Comparison of ENCODE assay signal across 2 cellular contexts in the genomic region with DNA sequence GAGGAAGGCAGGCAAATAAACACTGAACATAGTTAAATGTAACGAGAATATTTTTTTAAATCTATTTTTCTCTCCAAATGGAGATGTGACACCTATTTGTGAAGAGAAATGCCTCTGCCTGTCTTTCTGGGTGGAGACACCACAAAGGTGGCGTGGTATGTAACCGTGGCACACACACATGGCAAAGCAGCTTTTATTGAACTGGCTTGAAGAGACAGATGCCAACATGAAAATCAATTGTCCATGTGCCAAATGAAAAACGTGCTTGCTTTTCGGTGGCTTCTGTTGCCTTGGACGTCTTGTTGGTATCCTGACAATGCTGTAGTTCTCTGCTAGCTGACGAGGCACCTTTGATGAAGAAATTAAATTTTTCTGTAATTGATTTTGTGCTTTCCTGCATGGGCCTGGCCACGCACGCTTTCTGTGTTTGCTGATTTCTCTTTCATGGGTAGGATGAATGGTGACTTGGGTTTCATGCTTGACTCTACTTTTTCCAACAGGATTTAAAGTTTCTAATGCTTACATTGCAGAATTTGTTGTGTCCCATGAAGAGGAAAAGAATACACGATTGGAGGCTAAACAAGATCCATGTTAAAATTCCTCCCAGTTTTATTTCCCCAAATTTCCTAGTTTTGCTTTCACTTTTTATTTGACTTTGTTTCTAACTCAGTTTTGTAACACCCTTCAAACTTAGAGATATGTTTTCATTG.
A peak's percentile ranks its signal among the peaks of the same experiment; 100 is the strongest.
TF ChIP-seq lines count a peak whose summit lies in the region.

No MANE protein-coding gene starts in this region.

TF ChIP-seq in IMR-90, 13 proteins besides CTCF, POLR2A, EP300 and RAD21:
- TF ChIP-seq RFX5 (IDR thresholded peaks at IDR 0.05; ENCODE audit: low read depth, low read length) (no peak), BHLHE40 (IDR thresholded peaks at IDR 0.05; ENCODE audit: low read depth, low read length) (no peak), CHD1 (IDR thresholded peaks at IDR 0.05; ENCODE audit: low read depth, low read length) (no peak), MAZ (IDR thresholded peaks at IDR 0.05; ENCODE audit: borderline replicate concordance, low read depth, low read length) (no peak), FOS (IDR thresholded peaks at IDR 0.05; ENCODE audit: low read depth, low read length) (no peak), NFE2L2 (IDR thresholded peaks at IDR 0.05; ENCODE audit: low read depth, low read length) (no peak), CEBPB (IDR thresholded peaks at IDR 0.05; ENCODE audit: low read depth, low read length) (no peak), MXI1 (IDR thresholded peaks at IDR 0.05; ENCODE audit: borderline replicate concordance, low read depth, low read length) (no peak), RCOR1 (IDR thresholded peaks at IDR 0.05; ENCODE audit: insufficient replicate concordance, low read length) (no peak), MAFK (IDR thresholded peaks at IDR 0.05; ENCODE audit: low read depth, low read length) (no peak)
- TF ChIP-seq, protein P1, sequence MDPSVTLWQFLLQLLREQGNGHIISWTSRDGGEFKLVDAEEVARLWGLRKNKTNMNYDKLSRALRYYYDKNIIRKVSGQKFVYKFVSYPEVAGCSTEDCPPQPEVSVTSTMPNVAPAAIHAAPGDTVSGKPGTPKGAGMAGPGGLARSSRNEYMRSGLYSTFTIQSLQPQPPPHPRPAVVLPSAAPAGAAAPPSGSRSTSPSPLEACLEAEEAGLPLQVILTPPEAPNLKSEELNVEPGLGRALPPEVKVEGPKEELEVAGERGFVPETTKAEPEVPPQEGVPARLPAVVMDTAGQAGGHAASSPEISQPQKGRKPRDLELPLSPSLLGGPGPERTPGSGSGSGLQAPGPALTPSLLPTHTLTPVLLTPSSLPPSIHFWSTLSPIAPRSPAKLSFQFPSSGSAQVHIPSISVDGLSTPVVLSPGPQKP (IDR thresholded peaks at IDR 0.05; ENCODE audit: borderline replicate concordance, low read depth, low read length): no peak
- TF ChIP-seq, protein P2, sequence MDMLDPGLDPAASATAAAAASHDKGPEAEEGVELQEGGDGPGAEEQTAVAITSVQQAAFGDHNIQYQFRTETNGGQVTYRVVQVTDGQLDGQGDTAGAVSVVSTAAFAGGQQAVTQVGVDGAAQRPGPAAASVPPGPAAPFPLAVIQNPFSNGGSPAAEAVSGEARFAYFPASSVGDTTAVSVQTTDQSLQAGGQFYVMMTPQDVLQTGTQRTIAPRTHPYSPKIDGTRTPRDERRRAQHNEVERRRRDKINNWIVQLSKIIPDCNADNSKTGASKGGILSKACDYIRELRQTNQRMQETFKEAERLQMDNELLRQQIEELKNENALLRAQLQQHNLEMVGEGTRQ (IDR thresholded peaks at IDR 0.05; ENCODE audit: low read depth, low read length): no peak

TF ChIP-seq in K562, 482 proteins besides CTCF, POLR2A, EP300 and RAD21:
- no peak for TF ChIP-seq ZFP36 (IDR thresholded peaks at IDR 0.05; ENCODE audit: low read depth, low read length, partially characterized antibody)
- TF ChIP-seq MAFG (tag; conservative IDR thresholded peaks at IDR 0.05): peak; percentile 20; the same call in 1 of the 2 replicates
- peak; percentile 19; the same call in 1 of the 2 replicates for TF ChIP-seq C11orf30 (IDR thresholded peaks at IDR 0.05; ENCODE audit: low read depth)
- peak; percentile 73 for TF ChIP-seq ZNF316 (IDR thresholded peaks at IDR 0.05)
